In the genomic region with DNA sequence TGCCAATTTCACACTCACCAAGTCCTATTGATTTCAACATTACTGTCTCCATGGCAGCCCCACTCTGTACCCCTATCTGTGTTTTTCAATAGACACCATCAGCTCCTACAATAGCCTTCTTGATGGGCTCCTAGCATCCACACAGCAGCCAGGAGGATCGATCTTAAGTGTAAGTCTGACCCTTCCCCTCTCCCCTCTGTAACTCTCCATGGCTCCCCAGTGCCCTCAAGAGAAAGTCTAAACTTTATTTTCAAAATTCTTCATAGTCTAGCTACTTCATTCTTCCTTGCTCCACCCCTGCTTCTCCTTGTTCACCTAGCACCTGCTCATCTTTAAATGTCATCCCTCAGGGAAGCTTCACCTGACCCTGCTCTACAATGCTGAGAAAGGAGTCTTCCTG, we compare ENCODE assay signal across 23 cellular contexts. TPM values are rescaled to one million over a fixed set of nuclear protein-coding genes. Genes with fewer than 3 reads are reported as not detected.
A peak's percentile ranks its signal among the peaks of the same experiment; 100 is the strongest.
DNase-seq lines count a peak whose midpoint lies in the region; ATAC-seq and TF ChIP-seq lines count a peak whose summit lies in the region.
"Had no signal": no experiment of that assay in that cellular context is flagged by ENCODE, and none has a peak within 500 bp of the region (broad histone marks: within the 10 kb centered on the region; RNA-seq: fewer than 3 reads in every experiment).

No MANE protein-coding gene starts in this region.

- no peak overlapping the region for H3K27ac ChIP-seq in HEK293 (ENCODE audit: extremely low read depth, low read depth, low read length)
- peak overlapping the region; percentile 7 for H3K27ac ChIP-seq in neural cell (ENCODE audit: low read length)
- no peak overlapping the region for H3K27ac ChIP-seq in spleen
- H3K27ac ChIP-seq: A549; BLaER1 treated with 17β-estradiol and CSF1 and Interleukin-3, amounts not matched to agents 10 nM and 100 nM; GM23248 had no signal

- no peaks in the 10 kb centered on the region for H3K27me3 ChIP-seq in neural cell (ENCODE audit: insufficient read depth, low read depth, low read length)
- H3K27me3 ChIP-seq in spleen (replicated peaks in 1 of 7): peaks cover 0 to 75% (median 0%) of the 10 kb centered on the region in 7 donors
- H3K27me3 ChIP-seq: BLaER1 treated with 17β-estradiol and CSF1 and Interleukin-3, amounts not matched to agents 10 nM and 100 nM had no signal

- no peaks in the 10 kb centered on the region for H3K9me3 Mint-ChIP-seq in activated CD4-positive, alpha-beta T cell treated with anti-CD3 and anti-CD28 coated beads, Interleukin-2, amount 10 ng/mL, durations not matched to agents 7 days and 5 days

- no peak overlapping the region for H3K4me3 Mint-ChIP-seq in activated CD4-positive, alpha-beta T cell treated with anti-CD3 and anti-CD28 coated beads, Interleukin-2, amount 10 ng/mL, durations not matched to agents 7 days and 5 days
- H3K4me3 Mint-ChIP-seq: CD14-positive monocyte; CD4-positive, alpha-beta T cell; CD8-positive, alpha-beta memory T cell had no signal

- H3K4me1 Mint-ChIP-seq in activated CD4-positive, alpha-beta T cell treated with anti-CD3 and anti-CD28 coated beads, Interleukin-2, amount 10 ng/mL, durations not matched to agents 7 days and 5 days: no peaks in the 10 kb centered on the region
- H3K4me1 Mint-ChIP-seq: CD14-positive monocyte; CD8-positive, alpha-beta memory T cell had no signal

- peaks cover 2% of the 10 kb centered on the region for H3K27me3 Mint-ChIP-seq in activated CD4-positive, alpha-beta T cell treated with anti-CD3 and anti-CD28 coated beads, Interleukin-2, amount 10 ng/mL, durations not matched to agents 7 days and 5 days

- H3K9me2 ChIP-seq in neural cell (ENCODE audit: insufficient read depth, low read length): no peaks in the 10 kb centered on the region

- H3K4me1 ChIP-seq in HEK293 (ENCODE audit: control insufficient read depth, insufficient read depth, low read length) (no peaks in the 10 kb centered on the region), spleen (no peaks in the 10 kb centered on the region)
- H3K4me1 ChIP-seq: A549; BE2C; BLaER1 treated with 17β-estradiol and CSF1 and Interleukin-3, amounts not matched to agents 10 nM and 100 nM had no signal

- DNase-seq in D341Med (ENCODE audit: low spot score) (peak; percentile 3), spleen (peak; percentile 0), germinal center (ENCODE audit: low spot score) (no peak)
- no peak for DNase-seq in activated CD4-positive, alpha-beta T cell treated with anti-CD3 and anti-CD28 coated beads, Interleukin-2, amount 10 ng/mL, durations not matched to agents 7 days and 5 days
- DNase-seq: 8988T; ACHN; AML-193; CD4-positive, alpha-beta T cell; CD8-positive, alpha-beta memory T cell; DMS53; DMS79 treated with DMSO at 0.1 percent for 48 hours; GF-D8; GM23248; HCEC 1CT had no signal

- H4K20me1 ChIP-seq in neural cell (ENCODE audit: insufficient read depth): no peaks in the 10 kb centered on the region
- H4K20me1 ChIP-seq: BLaER1 treated with 17β-estradiol and CSF1 and Interleukin-3, amounts not matched to agents 10 nM and 100 nM had no signal

- TF ChIP-seq CTCF in HEK293 (tag by site-specific recombination; IDR thresholded peaks at IDR 0.05) (no peak), neural cell (IDR thresholded peaks at IDR 0.05; ENCODE audit: poor library complexity, severe bottlenecking) (no peak), spleen (IDR thresholded peaks at IDR 0.05 in 8 of 11, conservative IDR thresholded peaks at IDR 0.05 in 3 of 11) (no peak)

- H3K36me3 ChIP-seq in HEK293 (ENCODE audit: control insufficient read depth in 2 of 2, insufficient read depth in 1 of 2, low read length in 2 of 2): no peaks in the 10 kb centered on the region
- no peaks in the 10 kb centered on the region for H3K36me3 ChIP-seq in neural cell (ENCODE audit: insufficient read depth, low read length)
- H3K36me3 ChIP-seq in spleen: no peaks in the 10 kb centered on the region
- H3K36me3 ChIP-seq: BE2C; BLaER1 treated with 17β-estradiol and CSF1 and Interleukin-3, amounts not matched to agents 10 nM and 100 nM had no signal

- ATAC-seq in GM21528 (IDR thresholded peaks at IDR 0.05; ENCODE audit: low FRiP score, unreplicated experiment): no peak
- ATAC-seq: A549 had no signal

- H3K4me3 ChIP-seq in HEK293 (ENCODE audit: low read depth, low read length) (no peak overlapping the region), neural cell (ENCODE audit: low read length) (no peak overlapping the region), spleen (no peak overlapping the region)
- H3K4me3 ChIP-seq: A549; BLaER1 treated with 17β-estradiol and CSF1 and Interleukin-3, amounts not matched to agents 10 nM and 100 nM; GM23248 had no signal

- H3K79me2 ChIP-seq in neural cell (replicated peaks; ENCODE audit: insufficient read depth, low read length): no peaks in the 10 kb centered on the region

- no peak overlapping the region for H2AFZ ChIP-seq in neural cell (ENCODE audit: low read depth, low read length)
- H2AFZ ChIP-seq: GM23248 had no signal

- 52 to 89% (median 59%) methylated on average over 1 of the region's 1 CpG for WGBS in spleen, 5 donors

- CTCF ChIA-PET in HEK293 (lab: Yijun Ruan, JAX): no interaction called here
- CTCF ChIA-PET in activated CD4-positive, alpha-beta T cell treated with anti-CD3 and anti-CD28 coated beads, Interleukin-2, amount 10 ng/mL, durations not matched to agents 7 days and 5 days (lab: Charles Lee): interaction anchor here (0.6 to 1.3 kb wide), 3 partner anchors 14 to 244 kb away, joined by 3 to 5 read pairs (median 3); no protein-coding TSS in a partner anchor

- intact Hi-C loops in spleen (cut with DNase I; ENCODE audit: low total_unique reads): no loop called here

- no peaks in the 10 kb centered on the region for H3F3A ChIP-seq in neural cell (ENCODE audit: insufficient read depth, low read length, poor library complexity, severe bottlenecking)

- no peak overlapping the region for H3K4me2 ChIP-seq in neural cell (ENCODE audit: low read length)
- H3K4me2 ChIP-seq: A549; BLaER1 treated with 17β-estradiol and CSF1 and Interleukin-3, amounts not matched to agents 10 nM and 100 nM had no signal

- POLR2A ChIA-PET in HEK293 (lab: Yijun Ruan, JAX): no interaction called here
- POLR2A ChIA-PET in activated CD4-positive, alpha-beta T cell treated with anti-CD3 and anti-CD28 coated beads, Interleukin-2, amount 10 ng/mL, durations not matched to agents 7 days and 5 days (lab: Charles Lee): no interaction called here

- TF ChIP-seq RAD21 in neural cell (conservative IDR thresholded peaks at IDR 0.05): no peak

- TF ChIP-seq POLR2A in spleen (IDR thresholded peaks at IDR 0.05): no peak

- H3K9me3 ChIP-seq in HEK293 (ENCODE audit: control insufficient read depth, insufficient read depth, low read depth, low read length) (no peaks in the 10 kb centered on the region), neural cell (ENCODE audit: low read length) (no peaks in the 10 kb centered on the region), spleen (no peaks in the 10 kb centered on the region)
- H3K9me3 ChIP-seq: A549 had no signal

- no peak overlapping the region for H3K27ac Mint-ChIP-seq in activated CD4-positive, alpha-beta T cell treated with anti-CD3 and anti-CD28 coated beads, Interleukin-2, amount 10 ng/mL, durations not matched to agents 7 days and 5 days
- H3K27ac Mint-ChIP-seq: CD14-positive monocyte; CD4-positive, alpha-beta T cell; CD8-positive, alpha-beta memory T cell had no signal

- H3K36me3 Mint-ChIP-seq in activated CD4-positive, alpha-beta T cell treated with anti-CD3 and anti-CD28 coated beads, Interleukin-2, amount 10 ng/mL, durations not matched to agents 7 days and 5 days (ENCODE audit: low read depth): no peaks in the 10 kb centered on the region
- H3K36me3 Mint-ChIP-seq: CD14-positive monocyte; CD8-positive, alpha-beta memory T cell had no signal

- peak overlapping the region; percentile 13 for H3K9ac ChIP-seq in neural cell (ENCODE audit: low read length)
- H3K9ac ChIP-seq: BLaER1 treated with 17β-estradiol and CSF1 and Interleukin-3, amounts not matched to agents 10 nM and 100 nM; GM23248 had no signal

- TF ChIP-seq EP300 in neural cell (conservative IDR thresholded peaks at IDR 0.05; ENCODE audit: poor library complexity, severe bottlenecking): no peak

TF ChIP-seq in HEK293, 187 proteins besides CTCF, POLR2A, EP300 and RAD21:
- TF ChIP-seq ZNF16 (tag by site-specific recombination; IDR thresholded peaks at IDR 0.05; ENCODE audit: low read depth): peak; percentile 82
- no peak for TF ChIP-seq ZBTB48 (tag by site-specific recombination; IDR thresholded peaks at IDR 0.05)
- TF ChIP-seq ZNF558 (tag by site-specific recombination; IDR thresholded peaks at IDR 0.05): no peak
- TF ChIP-seq ZNF311 (tag by site-specific recombination; IDR thresholded peaks at IDR 0.05; ENCODE audit: borderline replicate concordance): no peak

TF ChIP-seq in neural cell, 6 proteins besides CTCF, POLR2A, EP300 and RAD21 (continues in another document):
- TF ChIP-seq POLR2AphosphoS5 (IDR thresholded peaks at IDR 0.05): no peak
- no peak for TF ChIP-seq TAF1 (IDR thresholded peaks at IDR 0.05; ENCODE audit: low read depth)
- no peak for TF ChIP-seq EZH2 (IDR thresholded peaks at IDR 0.05; ENCODE audit: borderline replicate concordance, insufficient read depth, low read length, poor library complexity, severe bottlenecking)

RNA-seq across cellular contexts. Expression of a gene that starts 30.0 kb away (rescaled TPM):
- not detected in 2 replicates for polyA plus RNA-seq in neural cell
- polyA minus RNA-seq in neural cell: not detected in 2 replicates
- total RNA-seq in spleen: not detected
- polyA plus RNA-seq in spleen: not detected
- total RNA-seq in activated CD4-positive, alpha-beta T cell treated with anti-CD3 and anti-CD28 coated beads, Interleukin-2, amount 10 ng/mL, durations not matched to agents 7 days and 5 days: not detected
- total RNA-seq: CD4-positive, alpha-beta T cell; CD8-positive, alpha-beta memory T cell; Daoy; G401; GM23248 had no signal
- polyA plus RNA-seq: A549; CD14-positive monocyte; CD8-positive, alpha-beta memory T cell; GM23248 had no signal

Comparison
In these comparisons a context has a peak if more than half of its experiments do, and no peak if none do; other contexts are left out.
1. DNase-seq: peak in D341Med (single experiment) and spleen (single experiment); none in germinal center (single experiment) and activated CD4-positive, alpha-beta T cell treated with anti-CD3 and anti-CD28 coated beads, Interleukin-2, amount 10 ng/mL, durations not matched to agents 7 days and 5 days (single experiment).